In genomic region chr3:47522082-47522987, GRCh38 we compare ENCODE assay signal across 1 cellular context.
TF ChIP-seq lines count a peak whose summit lies in the region.

No MANE protein-coding gene starts in this region.

TF ChIP-seq in WTC11, 78 proteins besides CTCF, POLR2A, EP300 and RAD21 (continued from another document):
- TF ChIP-seq ZNF281 (CRISPR knock-in tag; IDR thresholded peaks at IDR 0.05) (no peak), ELF4 (CRISPR knock-in tag; IDR thresholded peaks at IDR 0.05; ENCODE audit: low read depth) (no peak), RELA (CRISPR knock-in tag; IDR thresholded peaks at IDR 0.05; ENCODE audit: borderline replicate concordance) (no peak), CDX4 (CRISPR knock-in tag; IDR thresholded peaks at IDR 0.05; ENCODE audit: borderline replicate concordance) (no peak), ATF6 (CRISPR knock-in tag; IDR thresholded peaks at IDR 0.05) (no peak), ARID4B (CRISPR knock-in tag; IDR thresholded peaks at IDR 0.05; ENCODE audit: borderline replicate concordance) (no peak), OVOL2 (CRISPR knock-in tag; IDR thresholded peaks at IDR 0.05; ENCODE audit: borderline replicate concordance) (no peak), SMAD3 (CRISPR knock-in tag; IDR thresholded peaks at IDR 0.05; ENCODE audit: borderline replicate concordance) (peak; percentile 79; the same call in 1 of the 2 replicates), ZNF512 (CRISPR knock-in tag; IDR thresholded peaks at IDR 0.05; ENCODE audit: borderline replicate concordance) (no peak), MLX (CRISPR knock-in tag; IDR thresholded peaks at IDR 0.05) (no peak), FOXJ3 (CRISPR knock-in tag; IDR thresholded peaks at IDR 0.05; ENCODE audit: borderline replicate concordance) (no peak), MXD4 (CRISPR knock-in tag; IDR thresholded peaks at IDR 0.05; ENCODE audit: borderline replicate concordance) (no peak), ZNF532 (CRISPR knock-in tag; IDR thresholded peaks at IDR 0.05; ENCODE audit: borderline replicate concordance) (0 out of 2 replicates have a peak, but pooled peaks have one; percentile 68), STAT6 (CRISPR knock-in tag; conservative IDR thresholded peaks at IDR 0.05; ENCODE audit: low read depth) (no peak), FOXP4 (CRISPR knock-in tag; IDR thresholded peaks at IDR 0.05) (no peak; the same call in 1 of the 2 replicates), ZMAT4 (CRISPR knock-in tag; IDR thresholded peaks at IDR 0.05) (no peak), ZNF138 (CRISPR knock-in tag; conservative IDR thresholded peaks at IDR 0.05) (no peak), GTF2I (CRISPR knock-in tag; conservative IDR thresholded peaks at IDR 0.05) (no peak), USF1 (CRISPR knock-in tag; IDR thresholded peaks at IDR 0.05) (peak; percentile 70)
